ENCODE assay signal across 8 cellular contexts in the genomic region with DNA sequence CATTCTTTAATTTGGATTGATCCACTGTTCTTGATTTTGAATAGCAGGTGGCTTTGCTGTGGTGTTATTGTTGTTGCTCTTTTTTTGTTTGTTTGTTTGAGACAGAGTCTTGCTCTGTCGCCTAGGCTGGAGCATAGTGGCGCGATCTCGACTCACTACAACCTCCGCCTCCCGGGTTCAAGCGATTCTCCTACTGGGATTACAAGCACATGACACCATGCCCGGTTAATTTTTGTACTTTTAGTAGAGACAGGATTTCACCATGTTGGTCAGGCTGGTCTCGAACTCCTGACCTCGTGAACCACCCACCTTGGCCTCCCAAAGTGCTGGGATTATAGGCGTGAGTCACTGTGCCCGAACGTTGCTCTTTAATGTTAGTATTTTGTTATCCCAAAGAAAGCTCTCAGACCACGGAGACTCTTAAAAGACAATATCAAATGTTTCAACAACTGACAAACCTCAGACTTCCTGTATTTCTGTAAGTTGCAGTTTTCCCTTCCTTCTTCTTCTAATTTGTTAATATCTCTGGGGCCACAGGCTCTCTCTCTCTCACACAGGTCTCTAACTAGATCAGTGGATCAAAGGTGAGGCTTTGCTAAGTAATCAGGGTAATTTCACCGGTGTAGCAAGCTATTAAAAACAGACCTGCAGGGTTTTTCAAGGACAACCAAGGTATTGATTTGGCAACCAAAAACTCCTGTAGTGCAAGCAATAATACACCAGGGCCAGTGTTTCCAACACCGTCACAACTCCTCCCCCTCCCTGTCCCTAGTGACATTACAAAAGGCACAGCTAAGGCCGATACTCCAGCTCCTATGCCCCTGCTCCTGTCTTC. TPM values are rescaled to one million over a fixed set of nuclear protein-coding genes. Genes with fewer than 3 reads are reported as not detected.
DNase-seq lines count a peak whose midpoint lies in the region; ATAC-seq, FAIRE-seq and TF ChIP-seq lines count a peak whose summit lies in the region.

No MANE protein-coding gene starts in this region.

- no peak overlapping the region for H3K27ac Mint-ChIP-seq in WTC11
- peak overlapping the region; percentile 93 to 95 for H3K27ac Mint-ChIP-seq in effector memory CD8-positive, alpha-beta T cell
- H3K27ac Mint-ChIP-seq in naive thymus-derived CD8-positive, alpha-beta T cell: peak overlapping the region; percentile 94 to 99 (median 97)

- ATAC-seq in GM21825 (IDR thresholded peaks at IDR 0.05; ENCODE audit: unreplicated experiment): peak; percentile 46
- ATAC-seq in WTC11: peak; percentile 79
- ATAC-seq in effector memory CD8-positive, alpha-beta T cell (replicated peaks): peak; percentile 65
- ATAC-seq in naive thymus-derived CD8-positive, alpha-beta T cell: peak; percentile 76 to 80

- H3F3A ChIP-seq in Loucy (ENCODE audit: low read depth): peaks cover 18% of the 10 kb centered on the region

- H3K9me3 Mint-ChIP-seq in WTC11: no peaks in the 10 kb centered on the region
- no peaks in the 10 kb centered on the region for H3K9me3 Mint-ChIP-seq in effector memory CD8-positive, alpha-beta T cell
- no peaks in the 10 kb centered on the region for H3K9me3 Mint-ChIP-seq in naive thymus-derived CD8-positive, alpha-beta T cell

- H3K36me3 ChIP-seq in Loucy (ENCODE audit: insufficient read depth, low read length): no peaks in the 10 kb centered on the region

- TF ChIP-seq CTCF in Loucy (conservative IDR thresholded peaks at IDR 0.05; ENCODE audit: low read length) (no peak), WTC11 (IDR thresholded peaks at IDR 0.05) (no peak)

- FAIRE-seq in GM12892 (lab: Jason Lieb, UNC): no peak

- H3K4me1 ChIP-seq in Loucy (ENCODE audit: insufficient read depth, low read length, poor library complexity, severe bottlenecking): peaks cover 68% of the 10 kb centered on the region

- H3K9ac ChIP-seq in Loucy (ENCODE audit: low read depth, low read length, poor library complexity, severe bottlenecking): peak overlapping the region; percentile 75

- no peak overlapping the region for H3K4me3 Mint-ChIP-seq in WTC11
- peak overlapping the region; percentile 74 to 79 for H3K4me3 Mint-ChIP-seq in effector memory CD8-positive, alpha-beta T cell
- H3K4me3 Mint-ChIP-seq in naive thymus-derived CD8-positive, alpha-beta T cell: peak overlapping the region; percentile 70 to 94 (median 84)

- H3K9me3 ChIP-seq in Loucy (ENCODE audit: insufficient read depth, low read depth, low read length): no peaks in the 10 kb centered on the region

- H3K9me2 ChIP-seq in Loucy (replicated peaks; ENCODE audit: low read depth, low read length): no peaks in the 10 kb centered on the region

- no peak for TF ChIP-seq POLR2A in GM12892 (IDR thresholded peaks at IDR 0.05; ENCODE audit: low read depth, low read length)

- POLR2A ChIA-PET in WTC11 (lab: Charles Lee): no interaction called here
- POLR2A ChIA-PET in naive thymus-derived CD8-positive, alpha-beta T cell (lab: Charles Lee): interaction anchor here (0.5 to 3.2 kb wide), 30 partner anchors 7 to 805 kb away, joined by 3 to 42 read pairs (median 5); a partner anchor contains a TSS

- CTCF ChIA-PET in WTC11 (lab: Charles Lee): interaction anchor here (0.5 to 1.1 kb wide), 6 partner anchors 14 to 298 kb away, joined by 3 to 6 read pairs (median 3); no protein-coding TSS in a partner anchor

- peak overlapping the region; percentile 75 for H3K4me2 ChIP-seq in Loucy (ENCODE audit: low read depth, low read length, poor library complexity, severe bottlenecking)

- H3K4me3 ChIP-seq in Loucy (ENCODE audit: low read length, poor library complexity, severe bottlenecking): peak overlapping the region; percentile 62

- peak; percentile 70 for DNase-seq in GDM1 (lab: John Stamatoyannopoulos, UW)
- no peak for DNase-seq in WTC11 (ENCODE audit: low spot score)
- peak; percentile 17 to 38 (median 26) for DNase-seq in effector memory CD8-positive, alpha-beta T cell
- peak in 8 of 10 donors; percentile 11 to 69 (median 36) for DNase-seq in naive thymus-derived CD8-positive, alpha-beta T cell
- no peak for DNase-seq in G401 (ENCODE audit: low spot score)
- DNase-seq in GM12892 (ENCODE audit: insufficient read length): no peak

- H3K36me3 Mint-ChIP-seq in WTC11: no peaks in the 10 kb centered on the region
- peaks cover 7% of the 10 kb centered on the region for H3K36me3 Mint-ChIP-seq in effector memory CD8-positive, alpha-beta T cell (ENCODE audit: insufficient read depth)
- H3K36me3 Mint-ChIP-seq in naive thymus-derived CD8-positive, alpha-beta T cell: no peaks in the 10 kb centered on the region

- no peaks in the 10 kb centered on the region for H4K20me1 ChIP-seq in Loucy (ENCODE audit: insufficient read depth, low read length, poor library complexity, severe bottlenecking)

- no peaks in the 10 kb centered on the region for H3K79me2 ChIP-seq in Loucy (ENCODE audit: insufficient read depth, low read length)

- no peaks in the 10 kb centered on the region for H3K27me3 ChIP-seq in Loucy (ENCODE audit: insufficient read depth, low read length, poor library complexity, severe bottlenecking)

- H3K27me3 Mint-ChIP-seq in WTC11 (ENCODE audit: low read depth): peaks cover 16% of the 10 kb centered on the region
- no peaks in the 10 kb centered on the region for H3K27me3 Mint-ChIP-seq in effector memory CD8-positive, alpha-beta T cell
- no peaks in the 10 kb centered on the region for H3K27me3 Mint-ChIP-seq in naive thymus-derived CD8-positive, alpha-beta T cell

- H3K4me1 Mint-ChIP-seq in WTC11: peaks cover 20% of the 10 kb centered on the region
- H3K4me1 Mint-ChIP-seq in effector memory CD8-positive, alpha-beta T cell (ENCODE audit: low read depth in 2 of 2): peaks cover 20 to 29% of the 10 kb centered on the region in 2 donors
- peaks cover 28 to 60% (median 59%) of the 10 kb centered on the region in 4 donors for H3K4me1 Mint-ChIP-seq in naive thymus-derived CD8-positive, alpha-beta T cell

- no peak overlapping the region for H2AFZ ChIP-seq in Loucy (ENCODE audit: low read length)

- in situ Hi-C loops in G401 (cut with HindIII; ENCODE audit: low sequenced_read_pairs): no loop called here

TF ChIP-seq in WTC11, 78 proteins besides CTCF, POLR2A, EP300 and RAD21:
- TF ChIP-seq NFE2L1 (CRISPR knock-in tag; IDR thresholded peaks at IDR 0.05) (no peak), GABPB1 (CRISPR knock-in tag; IDR thresholded peaks at IDR 0.05) (peak; percentile 69)
- TF ChIP-seq, protein P1, sequence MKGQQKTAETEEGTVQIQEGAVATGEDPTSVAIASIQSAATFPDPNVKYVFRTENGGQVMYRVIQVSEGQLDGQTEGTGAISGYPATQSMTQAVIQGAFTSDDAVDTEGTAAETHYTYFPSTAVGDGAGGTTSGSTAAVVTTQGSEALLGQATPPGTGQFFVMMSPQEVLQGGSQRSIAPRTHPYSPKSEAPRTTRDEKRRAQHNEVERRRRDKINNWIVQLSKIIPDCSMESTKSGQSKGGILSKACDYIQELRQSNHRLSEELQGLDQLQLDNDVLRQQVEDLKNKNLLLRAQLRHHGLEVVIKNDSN (CRISPR knock-in tag; IDR thresholded peaks at IDR 0.05): no peak

RNA-seq across cellular contexts. Expression of a gene that starts 48.8 kb away (rescaled TPM):
- total RNA-seq in WTC11 (2021): 75.6 to 84.0 TPM (median 77.7 TPM) in 3 replicates
- total RNA-seq in naive thymus-derived CD8-positive, alpha-beta T cell: 100 to 1,000 TPM; 100 to 101 TPM
- 10 to 100 TPM; 21.5 to 34.2 (median 25.3) TPM for polyA plus RNA-seq in naive thymus-derived CD8-positive, alpha-beta T cell
- 63.4 and 79.3 TPM in 2 replicates for total RNA-seq in G401 (2014; rRNA removed; shearing (Covaris generic))
- polyA plus RNA-seq in GM12892 (2012; ENCODE audit: missing spikeins): 35.4 TPM

Comparison
In these comparisons a context has a peak if more than half of its experiments do, and no peak if none do; other contexts are left out.
1. DNase-seq: peak in GDM1 (single experiment), effector memory CD8-positive, alpha-beta T cell (3 of 3) and naive thymus-derived CD8-positive, alpha-beta T cell (8 of 10); none in WTC11 (single experiment), G401 (single experiment) and GM12892 (single experiment).
2. Peak in every context shown above with its lines, with median percentiles within 50 percentile points of each other: ATAC-seq.